8 cellular contexts compared by ENCODE assay signal in genomic region chr12:123972448-123973401, GRCh38. TPM values are rescaled to one million over a fixed set of nuclear protein-coding genes. Genes with fewer than 3 reads are reported as not detected.
DNase-seq lines count a peak whose midpoint lies in the region; ATAC-seq and TF ChIP-seq lines count a peak whose summit lies in the region.

CCDC92 (minus strand) TSS chr12:123972831; CDS start chr12:123944305, 28,526 bp downstream.
ZNF664 (plus strand) TSS chr12:123973215; CDS start chr12:124012145, 38,930 bp downstream.

- H3K4me1 Mint-ChIP-seq in CD4-positive, alpha-beta T cell (ENCODE audit: low read depth): peaks cover 48% of the 10 kb centered on the region
- H3K4me1 Mint-ChIP-seq in memory B cell: peaks cover 15% of the 10 kb centered on the region

- peak within 1 kb of the TSS; percentile 97 for H3K4me3 Mint-ChIP-seq in CD4-positive, alpha-beta T cell
- H3K4me3 Mint-ChIP-seq in memory B cell: peak within 1 kb of the TSS; percentile 91

- H3K9me3 Mint-ChIP-seq in CD4-positive, alpha-beta T cell: no peaks in the 10 kb centered on the region
- H3K9me3 Mint-ChIP-seq in memory B cell: no peaks in the 10 kb centered on the region

- peak; percentile 89 to 97 (median 95) for DNase-seq in CD4-positive, alpha-beta T cell
- DNase-seq in NCI-H82 (lab: John Stamatoyannopoulos, UW) (peak; percentile 98), memory B cell (ENCODE audit: low spot score in 2 of 2) (peak; percentile 96 to 97)
- peak; percentile 82 to 96 for DNase-seq in activated CD8-positive, alpha-beta memory T cell treated with anti-CD3 and anti-CD28 coated beads for 1 hour (ENCODE audit: extremely low read depth in 1 of 2, low read depth in 1 of 2)
- DNase-seq in effector CD8-positive, alpha-beta T cell (lab: John Stamatoyannopoulos, UW): peak; percentile 93
- peak; percentile 88 for DNase-seq in stimulated activated CD8-positive, alpha-beta memory T cell treated with anti-CD3 and anti-CD28 coated beads, Interleukin-12 subunit alpha, Interleukin-12 subunit beta, amount 100 ng/mL, for 24 hours (ENCODE audit: extremely low read depth)

- no peaks in the 10 kb centered on the region for H3K27me3 Mint-ChIP-seq in CD4-positive, alpha-beta T cell
- no peaks in the 10 kb centered on the region for H3K27me3 Mint-ChIP-seq in memory B cell

- H3K27ac ChIP-seq in CD4-positive, alpha-beta T cell (ENCODE audit: low read depth, low read length): peak within 1 kb of the TSS; percentile 38

- H3K9me3 ChIP-seq in CD4-positive, alpha-beta T cell (ENCODE audit: control insufficient read depth, low read length): no peaks in the 10 kb centered on the region

- no peaks in the 10 kb centered on the region for H3K27me3 ChIP-seq in CD4-positive, alpha-beta T cell (ENCODE audit: control insufficient read depth, insufficient read depth, low read length)

- POLR2A ChIA-PET in CD4-positive, alpha-beta T cell (lab: Charles Lee): interaction anchor here (0.5 to 2.4 kb wide), 9 partner anchors 11 to 248 kb away, joined by 3 to 13 read pairs (median 4); no protein-coding TSS in a partner anchor

- H3K36me3 Mint-ChIP-seq in CD4-positive, alpha-beta T cell (ENCODE audit: low read depth): peaks cover 19% of the 10 kb centered on the region
- peaks cover 5% of the 10 kb centered on the region for H3K36me3 Mint-ChIP-seq in memory B cell

- H3K27ac Mint-ChIP-seq in CD4-positive, alpha-beta T cell: peak within 1 kb of the TSS; percentile 91
- peak within 1 kb of the TSS; percentile 86 for H3K27ac Mint-ChIP-seq in memory B cell

- CTCF ChIA-PET in CD4-positive, alpha-beta T cell (lab: Charles Lee): interaction anchor here (2.0 kb wide), 1 partner anchor 68 kb away, joined by 6 read pairs; no protein-coding TSS in a partner anchor

- TF ChIP-seq CTCF in CD4-positive, alpha-beta T cell (IDR thresholded peaks at IDR 0.05): no peak

- intact Hi-C loops in CD4-positive, alpha-beta T cell (cut with DNase I, micrococcal nuclease): loop anchor here (2.0 to 10.0 kb wide), 4 partner anchors 40 to 1738 kb away; partner anchors contain the start of genes DHX37 (in 1 of the 2) and NCOR2 (in 1 of the 2)

- ATAC-seq in CD4-positive, alpha-beta T cell (ENCODE audit: poor library complexity): peak; percentile 74
- ATAC-seq in GM19438 (IDR thresholded peaks at IDR 0.05; ENCODE audit: low read depth, unreplicated experiment) (peak; percentile 68), HG03571 (IDR thresholded peaks at IDR 0.05; ENCODE audit: unreplicated experiment) (peak; percentile 82), memory B cell (ENCODE audit: low read depth) (peak; percentile 81)

RNA-seq across cellular contexts. Expression of gene CCDC92, which starts in this region (rescaled TPM):
- total RNA-seq in CD4-positive, alpha-beta T cell: 10 to 100 TPM; 11.5 to 12.7 TPM

RNA-seq across cellular contexts. Expression of gene ZNF664, which starts in this region (rescaled TPM):
- total RNA-seq in CD4-positive, alpha-beta T cell: 10 to 100 TPM; 13.4 to 19.0 TPM

Comparison
In these comparisons a context has a peak if more than half of its experiments do, and no peak if none do; other contexts are left out.
1. Peak in every context shown above with its lines: DNase-seq, ATAC-seq and H3K27ac ChIP-seq.